Comparison of ENCODE assay signal across 24 cellular contexts in the genomic region with DNA sequence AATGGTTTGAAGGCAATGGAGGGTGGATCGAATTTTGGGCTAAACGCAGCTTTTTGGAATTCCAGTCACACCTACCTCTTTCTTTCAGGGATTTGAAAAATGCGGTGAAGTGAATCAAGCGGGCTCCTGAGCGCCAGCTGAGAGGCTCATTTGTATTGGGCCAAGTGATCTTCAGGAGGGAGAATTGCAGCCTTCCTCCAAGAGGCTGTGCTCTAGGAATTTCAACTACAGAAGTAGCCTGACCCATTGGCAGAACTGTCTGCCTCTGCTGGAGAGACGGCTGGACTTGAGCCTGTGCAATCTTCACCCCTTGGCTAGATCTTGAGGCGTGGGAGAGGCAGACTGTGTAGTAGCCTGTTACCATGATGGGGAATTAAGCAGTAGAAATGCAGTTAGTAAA.
"Had no signal": no experiment of that assay in that cellular context is flagged by ENCODE, and none has a peak within 500 bp of the region (broad histone marks: within the 10 kb centered on the region; RNA-seq: fewer than 3 reads in every experiment).

No MANE protein-coding gene starts in this region.

- H3K27ac ChIP-seq: brain microvascular endothelial cell, cardiac muscle cell, Peyer's patch, RWPE1, SJCRH30 had no signal

- H3K36me3 ChIP-seq: brain microvascular endothelial cell, cardiac muscle cell, Peyer's patch, SJCRH30 had no signal

- DNase-seq: activated B cell treated with CpG ODN at 0.5 μM for 24 hours; activated CD4-positive, alpha-beta memory T cell treated with anti-CD3 and anti-CD28 coated beads for 36 hours; activated CD4-positive, alpha-beta T cell treated with anti-CD3 and anti-CD28 coated beads for 1 hour; activated CD4-positive, alpha-beta T cell treated with anti-CD3 and anti-CD28 coated beads, Interleukin-2, amount 10 ng/mL, durations not matched to agents 24 days and 14 days; activated CD8-positive, alpha-beta memory T cell treated with anti-CD3 and anti-CD28 coated beads for 24 hours; activated gamma-delta T cell; activated naive CD4-positive, alpha-beta T cell treated with anti-CD3 and anti-CD28 coated beads, Interleukin-2, amount 10 ng/mL, durations not matched to agents 7 days and 5 days; activated naive CD8-positive, alpha-beta T cell treated with anti-CD3 and anti-CD28 coated beads for 36 hours; activated T-cell treated with anti-CD3 and anti-CD28 coated beads, Interleukin-2, amount 50 U/mL, for 4 hours; brain microvascular endothelial cell; Kasumi-1; NCI-H1105 treated with DMSO at 0.1 percent for 48 hours; NCI-H1436 treated with DMSO at 0.1 percent for 48 hours; NCI-H187; NCI-H2081; NCI-H510A treated with DMSO at 0.1 percent for 48 hours; NCI-H69; Peyer's patch; Right ventricle myocardium superior; SJCRH30; SK-N-SH had no signal

- H3K9me3 Mint-ChIP-seq: activated CD4-positive, alpha-beta T cell treated with anti-CD3 and anti-CD28 coated beads, Interleukin-2, amount 10 ng/mL, durations not matched to agents 24 days and 14 days; activated naive CD4-positive, alpha-beta T cell treated with anti-CD3 and anti-CD28 coated beads, Interleukin-2, amount 10 ng/mL, durations not matched to agents 7 days and 5 days; activated T-cell treated with anti-CD3 and anti-CD28 coated beads, Interleukin-2, amount 50 U/mL, for 4 hours; T-helper 1 cell treated with Interleukin-12 subunit alpha and Interleukin-12 subunit beta and Interleukin-4 antibody, amounts not matched to agents 30 μg/mL and 1 μg/mL, for 36 hours had no signal

- H3K27me3 Mint-ChIP-seq: activated B cell treated with CpG ODN at 0.5 μM for 24 hours; activated CD4-positive, alpha-beta memory T cell treated with anti-CD3 and anti-CD28 coated beads for 36 hours had no signal

- H3K4me1 ChIP-seq: Peyer's patch had no signal

- H3K27me3 ChIP-seq: brain microvascular endothelial cell, Peyer's patch, SJCRH30 had no signal

- H3K4me3 Mint-ChIP-seq: activated B cell treated with CpG ODN at 0.5 μM for 24 hours; activated CD4-positive, alpha-beta memory T cell treated with anti-CD3 and anti-CD28 coated beads for 36 hours; activated CD4-positive, alpha-beta T cell treated with anti-CD3 and anti-CD28 coated beads, Interleukin-2, amount 10 ng/mL, durations not matched to agents 24 days and 14 days; activated naive CD4-positive, alpha-beta T cell treated with anti-CD3 and anti-CD28 coated beads, Interleukin-2, amount 10 ng/mL, durations not matched to agents 7 days and 5 days; activated naive CD8-positive, alpha-beta T cell treated with anti-CD3 and anti-CD28 coated beads for 36 hours; activated T-cell treated with anti-CD3 and anti-CD28 coated beads, Interleukin-2, amount 50 U/mL, for 4 hours; T-helper 1 cell treated with Interleukin-12 subunit alpha and Interleukin-12 subunit beta and Interleukin-4 antibody, amounts not matched to agents 30 μg/mL and 1 μg/mL, for 36 hours had no signal

- H3K27ac Mint-ChIP-seq: activated B cell treated with CpG ODN at 0.5 μM for 24 hours; activated CD4-positive, alpha-beta memory T cell treated with anti-CD3 and anti-CD28 coated beads for 36 hours; activated CD4-positive, alpha-beta T cell treated with anti-CD3 and anti-CD28 coated beads, Interleukin-2, amount 10 ng/mL, durations not matched to agents 24 days and 14 days; activated naive CD4-positive, alpha-beta T cell treated with anti-CD3 and anti-CD28 coated beads, Interleukin-2, amount 10 ng/mL, durations not matched to agents 7 days and 5 days; activated naive CD8-positive, alpha-beta T cell treated with anti-CD3 and anti-CD28 coated beads for 36 hours; T-helper 1 cell treated with Interleukin-12 subunit alpha and Interleukin-12 subunit beta and Interleukin-4 antibody, amounts not matched to agents 30 μg/mL and 1 μg/mL, for 36 hours had no signal

- H3K36me3 Mint-ChIP-seq: activated naive CD4-positive, alpha-beta T cell treated with anti-CD3 and anti-CD28 coated beads, Interleukin-2, amount 10 ng/mL, durations not matched to agents 7 days and 5 days; activated naive CD8-positive, alpha-beta T cell treated with anti-CD3 and anti-CD28 coated beads for 36 hours had no signal

- H3K4me3 ChIP-seq: cardiac muscle cell, Peyer's patch, SJCRH30 had no signal

- H3K4me1 Mint-ChIP-seq: activated B cell treated with CpG ODN at 0.5 μM for 24 hours; activated naive CD4-positive, alpha-beta T cell treated with anti-CD3 and anti-CD28 coated beads, Interleukin-2, amount 10 ng/mL, durations not matched to agents 7 days and 5 days; activated naive CD8-positive, alpha-beta T cell treated with anti-CD3 and anti-CD28 coated beads for 36 hours had no signal

- H3K9ac ChIP-seq: SK-N-SH had no signal

- H3K9me3 ChIP-seq: Peyer's patch, SJCRH30, SK-N-SH had no signal

- H3K4me2 ChIP-seq: SK-N-SH had no signal

- ATAC-seq: activated T-cell treated with anti-CD3 and anti-CD28 coated beads, Interleukin-2, amount 50 U/mL, for 4 hours had no signal
